ENCODE assay signal across 8 cellular contexts in genomic region chr13:19781526-19781925, GRCh38. TPM values are rescaled to one million over a fixed set of nuclear protein-coding genes. Genes with fewer than 3 reads are reported as not detected.
DNase-seq lines count a peak whose midpoint lies in the region; ATAC-seq and TF ChIP-seq lines count a peak whose summit lies in the region.

No MANE protein-coding gene starts in this region.

- DNase-seq in GM23338 (ENCODE audit: low spot score) = no peak
- no peak for DNase-seq in T-helper 17 cell
- no peak for DNase-seq in dedifferentiated amniotic fluid mesenchymal stem cell (ENCODE audit: extremely low spot score)
- DNase-seq in ecto neural progenitor cell (ENCODE audit: low spot score) = no peak
- no peak for DNase-seq in sciatic nerve (ENCODE audit: low spot score)

- peak overlapping the region; percentile 89 for H3K4me2 ChIP-seq in GM23338
- peak overlapping the region; percentile 72 for H3K4me2 ChIP-seq in skeletal muscle satellite cell (ENCODE audit: low read length)

- H3K9me2 ChIP-seq in GM23338 (ENCODE audit: insufficient read depth) = no peaks in the 10 kb centered on the region

- no peak for TF ChIP-seq POLR2A in gastroesophageal sphincter (IDR thresholded peaks at IDR 0.05)

- H3K27me3 ChIP-seq in GM23338 (ENCODE audit: insufficient read depth) = no peaks in the 10 kb centered on the region
- no peaks in the 10 kb centered on the region for H3K27me3 ChIP-seq in gastroesophageal sphincter
- H3K27me3 ChIP-seq in skeletal muscle satellite cell (ENCODE audit: control insufficient read depth, insufficient read depth, low read length) = no peaks in the 10 kb centered on the region

- no peaks in the 10 kb centered on the region for H3K9me3 ChIP-seq in T-helper 17 cell (ENCODE audit: control insufficient read depth, low read length, poor library complexity, severe bottlenecking)
- H3K9me3 ChIP-seq in gastroesophageal sphincter = no peaks in the 10 kb centered on the region
- H3K9me3 ChIP-seq in skeletal muscle satellite cell (replicated peaks; ENCODE audit: low read length) = no peaks in the 10 kb centered on the region

- peaks cover 23% of the 10 kb centered on the region for H3K9me3 Mint-ChIP-seq in GM23338

- H3K27ac ChIP-seq in GM23338 (ENCODE audit: low read depth) (peak overlapping the region; percentile 92; the same call in 1 of the 2 replicates), gastroesophageal sphincter (peak overlapping the region in 3 of 4 donors; percentile 94 to 98 (median 94))

- H3K36me3 Mint-ChIP-seq in GM23338 (ENCODE audit: low read depth) (peaks cover 28% of the 10 kb centered on the region), T-helper 17 cell (ENCODE audit: low read depth) (no peaks in the 10 kb centered on the region)

- peak overlapping the region; percentile 99 for H3K4me3 ChIP-seq in GM23338
- H3K4me3 ChIP-seq in gastroesophageal sphincter = peak overlapping the region; percentile 79 to 96
- H3K4me3 ChIP-seq in skeletal muscle satellite cell (ENCODE audit: low read length) = peak overlapping the region; percentile 99

- no peaks in the 10 kb centered on the region for H3K4me1 ChIP-seq in GM23338 (ENCODE audit: insufficient read depth)
- peaks cover 0 to 12% (median 0%) of the 10 kb centered on the region in 3 donors for H3K4me1 ChIP-seq in gastroesophageal sphincter
- H3K4me1 ChIP-seq in skeletal muscle satellite cell (ENCODE audit: control insufficient read depth, insufficient read depth, low read length) = no peaks in the 10 kb centered on the region

- WGBS in gastroesophageal sphincter (ENCODE audit: low coverage in 1 of 2), 2 donors = 7 to 8% methylated on average over 9 of the region's 9 CpGs

- no peaks in the 10 kb centered on the region for H3F3A ChIP-seq in GM23338 (replicated peaks; ENCODE audit: low read depth)

- ATAC-seq in GM23338 (no peak), T-helper 17 cell (no peak), gastroesophageal sphincter (no peak), GM18870 (IDR thresholded peaks at IDR 0.05; ENCODE audit: unreplicated experiment) (no peak), sciatic nerve (no peak)

- H3K27me3 Mint-ChIP-seq in GM23338 (ENCODE audit: insufficient read depth, low read depth, poor library complexity) = peaks cover 23% of the 10 kb centered on the region
- no peaks in the 10 kb centered on the region for H3K27me3 Mint-ChIP-seq in T-helper 17 cell

- H3K4me3 Mint-ChIP-seq in GM23338 (peak overlapping the region; percentile 98), T-helper 17 cell (peak overlapping the region; percentile 88)

- TF ChIP-seq CTCF in GM23338 (conservative IDR thresholded peaks at IDR 0.05; ENCODE audit: low read depth in 2 of 2) (no peak), gastroesophageal sphincter (IDR thresholded peaks at IDR 0.05) (no peak)

- no peaks in the 10 kb centered on the region for H3K36me3 ChIP-seq in GM23338 (ENCODE audit: insufficient read depth)
- H3K36me3 ChIP-seq in gastroesophageal sphincter = peaks cover 0 to 5% of the 10 kb centered on the region in 2 donors
- no peaks in the 10 kb centered on the region for H3K36me3 ChIP-seq in skeletal muscle satellite cell (ENCODE audit: insufficient read depth, low read length)

- peaks cover 16% of the 10 kb centered on the region for H4K20me1 ChIP-seq in GM23338 (replicated peaks; ENCODE audit: insufficient read depth)

- intact Hi-C loops in sciatic nerve (cut with DNase I) = no loop called here

- H3K4me1 Mint-ChIP-seq in GM23338 (0 out of 3 replicates have a peak, but pooled peaks cover 2% of the 10 kb centered on the region), T-helper 17 cell (peaks cover 8% of the 10 kb centered on the region)

- peaks cover 40% of the 10 kb centered on the region for H3K79me2 ChIP-seq in GM23338 (replicated peaks; ENCODE audit: insufficient read depth)

- peak overlapping the region; percentile 97 for H3K9ac ChIP-seq in skeletal muscle satellite cell (ENCODE audit: low read depth, low read length)

- TF ChIP-seq EP300 in gastroesophageal sphincter (IDR thresholded peaks at IDR 0.05) = no peak

- no peak overlapping the region for H3K27ac Mint-ChIP-seq in GM23338
- peak overlapping the region; percentile 91 for H3K27ac Mint-ChIP-seq in T-helper 17 cell

- no peak overlapping the region for H2AFZ ChIP-seq in GM23338

TF ChIP-seq in GM23338, 12 proteins besides CTCF, POLR2A, EP300 and RAD21:
- no peak for TF ChIP-seq CREB1 (CRISPR knock-in tag; IDR thresholded peaks at IDR 0.05; ENCODE audit: low read depth)
- TF ChIP-seq ETS1 (IDR thresholded peaks at IDR 0.05) = no peak

RNA-seq across cellular contexts. Expression of gene PSPC1, which starts 1.2 kb away (rescaled TPM):
- 71.6 and 80.2 TPM in 2 replicates for total RNA-seq in GM23338 (2014; rRNA removed; shearing (Covaris generic))
- 38.2 and 38.3 TPM in 2 replicates for polyA plus RNA-seq in GM23338 (2016; fragmentation: Nextera tagmentation; extraction: Ambion mirVana)
- 10 to 100 TPM; 75.2 to 84.9 TPM for total RNA-seq in T-helper 17 cell
- 10 to 100 TPM; 42.0 to 82.5 (median 58.8) TPM for total RNA-seq in gastroesophageal sphincter
- total RNA-seq in skeletal muscle satellite cell (2012; rRNA removed) = 41.1 and 48.4 TPM in 2 replicates
- 54.3 TPM for total RNA-seq in sciatic nerve
